ENCODE assay signal across 29 cellular contexts in genomic region chr15:84788500-84788899, GRCh38. TPM values are rescaled to one million over a fixed set of nuclear protein-coding genes. Genes with fewer than 3 reads are reported as not detected.
A peak's percentile ranks its signal among the peaks of the same experiment; 100 is the strongest.
DNase-seq lines count a peak whose midpoint lies in the region; ATAC-seq and TF ChIP-seq lines count a peak whose summit lies in the region.
"Had no signal": no experiment of that assay in that cellular context is flagged by ENCODE, and none has a peak within 500 bp of the region (broad histone marks: within the 10 kb centered on the region; RNA-seq: fewer than 3 reads in every experiment).

No MANE protein-coding gene starts in this region.

- H3K9me3 ChIP-seq in psoas muscle: no peaks in the 10 kb centered on the region
- H3K9me3 ChIP-seq: gastroesophageal sphincter, prostate gland, SJCRH30 had no signal

- no peak overlapping the region for H3K4me3 ChIP-seq in psoas muscle
- H3K4me3 ChIP-seq: coronary artery, gastroesophageal sphincter, prostate gland, SJCRH30 had no signal

- no peaks in the 10 kb centered on the region for H3K27me3 ChIP-seq in psoas muscle (ENCODE audit: insufficient read depth in 3 of 3, low read length in 2 of 3)
- H3K27me3 ChIP-seq: gastroesophageal sphincter, SJCRH30 had no signal

- no peaks in the 10 kb centered on the region for H3K27me3 Mint-ChIP-seq in activated CD4-positive, alpha-beta memory T cell treated with anti-CD3 and anti-CD28 coated beads for 36 hours
- no peaks in the 10 kb centered on the region for H3K27me3 Mint-ChIP-seq in activated CD4-positive, alpha-beta memory T cell treated with anti-CD3 and anti-CD28 coated beads, Interleukin-2, amount 10 ng/mL, durations not matched to agents 7 days and 5 days
- H3K27me3 Mint-ChIP-seq in activated T-helper 17 cell treated with anti-CD3 and anti-CD28 coated beads, Interleukin-2, amount 50 U/mL, for 72 hours: no peaks in the 10 kb centered on the region
- H3K27me3 Mint-ChIP-seq: activated B cell treated with CpG ODN at 0.5 μM for 24 hours; effector memory CD8-positive, alpha-beta T cell had no signal

- TF ChIP-seq CTCF in psoas muscle (IDR thresholded peaks at IDR 0.05): no peak
- no peak for TF ChIP-seq CTCF in GM10248 (IDR thresholded peaks at IDR 0.05; ENCODE audit: control extremely low read depth, extremely low read depth, low read depth, missing control alignments)

- H3K27ac ChIP-seq in psoas muscle: peak overlapping the region; percentile 89
- H3K27ac ChIP-seq: coronary artery, gastroesophageal sphincter, KMS-11, prostate gland, SJCRH30 had no signal

- peaks cover 38% of the 10 kb centered on the region for H3K4me1 Mint-ChIP-seq in activated CD4-positive, alpha-beta memory T cell treated with anti-CD3 and anti-CD28 coated beads for 36 hours (ENCODE audit: low read depth)
- peaks cover 28% of the 10 kb centered on the region for H3K4me1 Mint-ChIP-seq in activated CD4-positive, alpha-beta memory T cell treated with anti-CD3 and anti-CD28 coated beads, Interleukin-2, amount 10 ng/mL, durations not matched to agents 7 days and 5 days
- peaks cover 27% of the 10 kb centered on the region for H3K4me1 Mint-ChIP-seq in activated T-helper 17 cell treated with anti-CD3 and anti-CD28 coated beads, Interleukin-2, amount 50 U/mL, for 72 hours

- POLR2A ChIA-PET in activated CD4-positive, alpha-beta memory T cell treated with anti-CD3 and anti-CD28 coated beads for 36 hours (lab: Charles Lee): no interaction called here
- POLR2A ChIA-PET in activated CD4-positive, alpha-beta memory T cell treated with anti-CD3 and anti-CD28 coated beads, Interleukin-2, amount 10 ng/mL, durations not matched to agents 7 days and 5 days (lab: Charles Lee): no interaction called here
- POLR2A ChIA-PET in GM10248 (lab: Yijun Ruan, JAX): no interaction called here

- no peak overlapping the region for H3K4me3 Mint-ChIP-seq in activated CD4-positive, alpha-beta memory T cell treated with anti-CD3 and anti-CD28 coated beads for 36 hours
- H3K4me3 Mint-ChIP-seq in activated CD4-positive, alpha-beta memory T cell treated with anti-CD3 and anti-CD28 coated beads, Interleukin-2, amount 10 ng/mL, durations not matched to agents 7 days and 5 days: no peak overlapping the region
- H3K4me3 Mint-ChIP-seq in activated T-helper 17 cell treated with anti-CD3 and anti-CD28 coated beads, Interleukin-2, amount 50 U/mL, for 72 hours: no peak overlapping the region
- H3K4me3 Mint-ChIP-seq: activated B cell treated with CpG ODN at 0.5 μM for 24 hours; activated naive CD4-positive, alpha-beta T cell treated with anti-CD3 and anti-CD28 coated beads for 36 hours; effector memory CD8-positive, alpha-beta T cell had no signal

- H3K27ac Mint-ChIP-seq in activated CD4-positive, alpha-beta memory T cell treated with anti-CD3 and anti-CD28 coated beads for 36 hours: peak overlapping the region; percentile 69
- no peak overlapping the region for H3K27ac Mint-ChIP-seq in activated CD4-positive, alpha-beta memory T cell treated with anti-CD3 and anti-CD28 coated beads, Interleukin-2, amount 10 ng/mL, durations not matched to agents 7 days and 5 days
- peak overlapping the region; percentile 49 for H3K27ac Mint-ChIP-seq in activated T-helper 17 cell treated with anti-CD3 and anti-CD28 coated beads, Interleukin-2, amount 50 U/mL, for 72 hours
- H3K27ac Mint-ChIP-seq: activated naive CD4-positive, alpha-beta T cell treated with anti-CD3 and anti-CD28 coated beads for 36 hours had no signal

- 57 to 64% (median 58%) methylated on average over 2 of the region's 2 CpGs for WGBS in psoas muscle, 3 donors

- H3K36me3 Mint-ChIP-seq in activated CD4-positive, alpha-beta memory T cell treated with anti-CD3 and anti-CD28 coated beads for 36 hours: peaks cover 52% of the 10 kb centered on the region
- H3K36me3 Mint-ChIP-seq in activated CD4-positive, alpha-beta memory T cell treated with anti-CD3 and anti-CD28 coated beads, Interleukin-2, amount 10 ng/mL, durations not matched to agents 7 days and 5 days (ENCODE audit: low read depth): peaks cover 62% of the 10 kb centered on the region
- H3K36me3 Mint-ChIP-seq in activated T-helper 17 cell treated with anti-CD3 and anti-CD28 coated beads, Interleukin-2, amount 50 U/mL, for 72 hours (ENCODE audit: low read depth): peaks cover 95% of the 10 kb centered on the region

- peak; percentile 19 for ATAC-seq in activated T-helper 17 cell treated with anti-CD3 and anti-CD28 coated beads, Interleukin-2, amount 50 U/mL, for 72 hours (replicated peaks)
- ATAC-seq in psoas muscle (no peak), HG03520 (IDR thresholded peaks at IDR 0.05; ENCODE audit: unreplicated experiment) (no peak)
- ATAC-seq: effector memory CD8-positive, alpha-beta T cell; esophagus mucosa; gastroesophageal sphincter; HCT116; left lobe of liver; stimulated activated naive CD8-positive, alpha-beta T cell treated with anti-CD3 and anti-CD28 coated beads, Interleukin-15, Interleukin-2, amounts not matched to agents 100 U/mL and 50 U/mL, for 24 hours had no signal

- H3K4me1 ChIP-seq in psoas muscle: peaks cover 44% of the 10 kb centered on the region
- H3K4me1 ChIP-seq: prostate gland, SJCRH30 had no signal

- intact Hi-C loops in activated CD4-positive, alpha-beta memory T cell treated with anti-CD3 and anti-CD28 coated beads for 36 hours (cut with micrococcal nuclease): no loop called here
- intact Hi-C loops in psoas muscle (cut with DNase I): no loop called here

- CTCF ChIA-PET in activated CD4-positive, alpha-beta memory T cell treated with anti-CD3 and anti-CD28 coated beads for 36 hours (lab: Charles Lee): interaction anchor here (1.2 kb wide), 1 partner anchor 12 kb away, joined by 3 read pairs; no protein-coding TSS in a partner anchor
- CTCF ChIA-PET in activated CD4-positive, alpha-beta memory T cell treated with anti-CD3 and anti-CD28 coated beads, Interleukin-2, amount 10 ng/mL, durations not matched to agents 7 days and 5 days (lab: Charles Lee): interaction anchor here (0.6 kb wide), 1 partner anchor 158 kb away, joined by 3 read pairs; no protein-coding TSS in a partner anchor
- CTCF ChIA-PET in GM10248 (lab: Yijun Ruan, JAX): no interaction called here

- H3K9me3 Mint-ChIP-seq in activated CD4-positive, alpha-beta memory T cell treated with anti-CD3 and anti-CD28 coated beads for 36 hours: no peaks in the 10 kb centered on the region
- H3K9me3 Mint-ChIP-seq in activated CD4-positive, alpha-beta memory T cell treated with anti-CD3 and anti-CD28 coated beads, Interleukin-2, amount 10 ng/mL, durations not matched to agents 7 days and 5 days: no peaks in the 10 kb centered on the region
- H3K9me3 Mint-ChIP-seq in activated T-helper 17 cell treated with anti-CD3 and anti-CD28 coated beads, Interleukin-2, amount 50 U/mL, for 72 hours: no peaks in the 10 kb centered on the region
- H3K9me3 Mint-ChIP-seq: activated B cell treated with CpG ODN at 0.5 μM for 24 hours; activated naive CD4-positive, alpha-beta T cell treated with anti-CD3 and anti-CD28 coated beads for 36 hours; effector memory CD8-positive, alpha-beta T cell had no signal

- H3K36me3 ChIP-seq in psoas muscle (ENCODE audit: insufficient read depth in 1 of 2, low read depth in 1 of 2): peaks cover 3 to 52% of the 10 kb centered on the region in 2 donors

- DNase-seq in activated CD4-positive, alpha-beta memory T cell treated with anti-CD3 and anti-CD28 coated beads for 36 hours: no peak
- DNase-seq in activated CD4-positive, alpha-beta memory T cell treated with anti-CD3 and anti-CD28 coated beads, Interleukin-2, amount 10 ng/mL, durations not matched to agents 7 days and 5 days: no peak
- DNase-seq in fibroblast of peridontal ligament (ENCODE audit: extremely low read depth) (peak; percentile 24), psoas muscle (no peak), DMS153 (lab: John Stamatoyannopoulos, UW) (no peak), GM10248 (ENCODE audit: extremely low spot score) (no peak)
- DNase-seq: 8988T; activated B cell treated with CpG ODN at 0.5 μM for 24 hours; activated CD4-positive, alpha-beta T cell treated with anti-CD3 and anti-CD28 coated beads, Interleukin-2, amount 50 U/mL, for 4 hours; activated naive CD4-positive, alpha-beta T cell treated with anti-CD3 and anti-CD28 coated beads for 36 hours; amygdala; effector memory CD8-positive, alpha-beta T cell; hippocampal formation; NCI-H1436; NCI-H2081 treated with DMSO at 0.1 percent for 48 hours; NCI-H345; NCI-H748 treated with DMSO at 0.1 percent for 48 hours; SJCRH30; stimulated activated CD4-positive, alpha-beta T cell treated with anti-CD3 and anti-CD28 coated beads, Interleukin-15, amount 100 ng/mL, for 24 hours; stimulated activated naive CD8-positive, alpha-beta T cell treated with anti-CD3 and anti-CD28 coated beads, Interleukin-15, Interleukin-2, amounts not matched to agents 100 U/mL and 50 U/mL, for 24 hours had no signal

RNA-seq across cellular contexts. Expression of gene ALPK3, which starts 28.7 kb away (rescaled TPM):
- total RNA-seq in activated CD4-positive, alpha-beta memory T cell treated with anti-CD3 and anti-CD28 coated beads for 36 hours: under 1 TPM; 0.10 to 0.12 TPM
- under 1 TPM; 0.20 TPM for total RNA-seq in activated CD4-positive, alpha-beta memory T cell treated with anti-CD3 and anti-CD28 coated beads, Interleukin-2, amount 10 ng/mL, durations not matched to agents 7 days and 5 days
- 1 to 10 TPM in 1 of 2 donors, under 1 TPM in 1; 0.29 to 1.1 TPM for total RNA-seq in activated T-helper 17 cell treated with anti-CD3 and anti-CD28 coated beads, Interleukin-2, amount 50 U/mL, for 72 hours
- 100 to 1,000 TPM; 199 to 461 (median 304) TPM for total RNA-seq in psoas muscle
- 100 to 1,000 TPM in 2 of 3 donors, 10 to 100 TPM in 1; 75.7 to 357 (median 117) TPM for polyA plus RNA-seq in psoas muscle

RNA-seq across cellular contexts. Expression of gene ZNF592, which starts 40.1 kb away (rescaled TPM):
- total RNA-seq in activated CD4-positive, alpha-beta memory T cell treated with anti-CD3 and anti-CD28 coated beads for 36 hours: 10 to 100 TPM; 23.8 to 24.3 TPM
- total RNA-seq in activated CD4-positive, alpha-beta memory T cell treated with anti-CD3 and anti-CD28 coated beads, Interleukin-2, amount 10 ng/mL, durations not matched to agents 7 days and 5 days: 10 to 100 TPM; 36.6 to 38.0 TPM
- 10 to 100 TPM; 23.8 to 36.8 TPM for total RNA-seq in activated T-helper 17 cell treated with anti-CD3 and anti-CD28 coated beads, Interleukin-2, amount 50 U/mL, for 72 hours
- total RNA-seq in psoas muscle: 10 to 100 TPM; 33.4 to 39.5 (median 35.5) TPM
- polyA plus RNA-seq in psoas muscle: 10 to 100 TPM; 13.1 to 43.3 (median 14.4) TPM

Comparison
In these comparisons a context has a peak if more than half of its experiments do, and no peak if none do; other contexts are left out.
1. RNA of gene ALPK3, which starts 28.7 kb away (total RNA-seq): 199 to 461 TPM in psoas muscle; 0.29 to 1.1 TPM in activated T-helper 17 cell treated with anti-CD3 and anti-CD28 coated beads, Interleukin-2, amount 50 U/mL, for 72 hours, 0.20 TPM in activated CD4-positive, alpha-beta memory T cell treated with anti-CD3 and anti-CD28 coated beads, Interleukin-2, amount 10 ng/mL, durations not matched to agents 7 days and 5 days and 0.10 to 0.12 TPM in activated CD4-positive, alpha-beta memory T cell treated with anti-CD3 and anti-CD28 coated beads for 36 hours; every median in the first group is over 10 times any median in the second.